Comparison of ENCODE assay signal across 26 cellular contexts in genomic region chr6:4950076-4950475, GRCh38. TPM values are rescaled to one million over a fixed set of nuclear protein-coding genes. Genes with fewer than 3 reads are reported as not detected.
"Had no signal": no experiment of that assay in that cellular context is flagged by ENCODE, and none has a peak within 500 bp of the region (broad histone marks: within the 10 kb centered on the region; RNA-seq: fewer than 3 reads in every experiment).

No MANE protein-coding gene starts in this region.

- H3K27ac Mint-ChIP-seq: activated T-helper 2 cell treated with anti-CD3 and anti-CD28 coated beads, Interferon-gamma antibody, Interleukin-2, Interleukin-4, amounts not matched to agents 10 μg/mL and 5 μg/mL and 100 μg/mL, durations not matched to agents 14 hours and 24 hours and 36 hours; natural killer cell treated with Interleukin-12 subunit alpha and Interleukin-12 subunit beta and Interleukin-15 and Interleukin-18, amount 100 ng/mL, for 72 hours; progenitor cell of endocrine pancreas had no signal

- FAIRE-seq: islet of Langerhans had no signal

- ATAC-seq: activated naive CD4-positive, alpha-beta T cell treated with anti-CD3 and anti-CD28 coated beads, Interleukin-2, amount 50 U/mL, for 72 hours; activated T-cell treated with anti-CD3 and anti-CD28 coated beads, Interleukin-2, amount 50 U/mL, for 4 hours; heart right ventricle; left lung; lower lobe of right lung; mucosa of descending colon; natural killer cell treated with Interleukin-12 subunit alpha and Interleukin-12 subunit beta and Interleukin-15 and Interleukin-18, amount 100 ng/mL, for 72 hours; right lobe of liver; stimulated activated naive CD8-positive, alpha-beta T cell treated with anti-CD3 and anti-CD28 coated beads, Interleukin-15, Interleukin-2, amounts not matched to agents 100 U/mL and 50 U/mL, for 24 hours had no signal

- H3K27me3 Mint-ChIP-seq: natural killer cell treated with Interleukin-12 subunit alpha and Interleukin-12 subunit beta and Interleukin-15 and Interleukin-18, amount 100 ng/mL, for 72 hours; progenitor cell of endocrine pancreas had no signal

- H3K4me1 ChIP-seq: adrenal gland, ascending aorta, esophagus muscularis mucosa, heart right ventricle, left lung, lower lobe of right lung, right lobe of liver, testis, transverse colon, uterus had no signal

- H3K9me3 Mint-ChIP-seq: activated naive CD4-positive, alpha-beta T cell treated with anti-CD3 and anti-CD28 coated beads, Interleukin-2, amount 50 U/mL, for 72 hours; activated T-cell treated with anti-CD3 and anti-CD28 coated beads, Interleukin-2, amount 50 U/mL, for 4 hours; activated T-helper 2 cell treated with anti-CD3 and anti-CD28 coated beads, Interferon-gamma antibody, Interleukin-2, Interleukin-4, amounts not matched to agents 10 μg/mL and 5 μg/mL and 100 μg/mL, durations not matched to agents 14 hours and 24 hours and 36 hours; natural killer cell treated with Interleukin-12 subunit alpha and Interleukin-12 subunit beta and Interleukin-15 and Interleukin-18, amount 100 ng/mL, for 72 hours had no signal

- H3K36me3 ChIP-seq: ovary, uterus had no signal

- H3K9me3 ChIP-seq: adrenal gland, ascending aorta, esophagus muscularis mucosa, heart right ventricle, left lung, lower lobe of right lung, mucosa of descending colon, ovary, right lobe of liver, testis, transverse colon, uterus had no signal

- H3K27me3 ChIP-seq: adrenal gland, ascending aorta, brain microvascular endothelial cell, esophagus muscularis mucosa, heart right ventricle, left lung, ovary, right lobe of liver, testis, transverse colon, uterus had no signal

- H3K4me3 ChIP-seq: adrenal gland, ascending aorta, esophagus muscularis mucosa, heart right ventricle, left lung, lower lobe of right lung, mucosa of descending colon, ovary, right lobe of liver, testis, transverse colon, uterus had no signal

- DNase-seq: activated CD4-positive, alpha-beta T cell treated with anti-CD3 and anti-CD28 coated beads for 4 hours; activated CD4-positive, alpha-beta T cell treated with anti-CD3 and anti-CD28 coated beads, Interleukin-2, amount 50 U/mL, for 4 hours; activated T-cell treated with anti-CD3 and anti-CD28 coated beads, Interleukin-2, amount 50 U/mL, for 4 hours; brain microvascular endothelial cell; foreskin melanocyte; heart right ventricle; left lung; lower lobe of right lung; mesendoderm; mucosa of descending colon; right lobe of liver; stimulated activated CD4-positive, alpha-beta T cell treated with anti-CD3 and anti-CD28 coated beads, Interleukin-2, amount 100 ng/mL, for 48 hours; stimulated activated naive CD8-positive, alpha-beta T cell treated with anti-CD3 and anti-CD28 coated beads, Interleukin-15, Interleukin-2, amounts not matched to agents 100 U/mL and 50 U/mL, for 24 hours; T-helper 1 cell; testis; transverse colon; uterus had no signal

- H3K4me3 Mint-ChIP-seq: activated T-cell treated with anti-CD3 and anti-CD28 coated beads, Interleukin-2, amount 50 U/mL, for 4 hours; natural killer cell treated with Interleukin-12 subunit alpha and Interleukin-12 subunit beta and Interleukin-15 and Interleukin-18, amount 100 ng/mL, for 72 hours had no signal

- H3K27ac ChIP-seq: adrenal gland, ascending aorta, brain microvascular endothelial cell, esophagus muscularis mucosa, heart right ventricle, left lung, lower lobe of right lung, ovary, right lobe of liver, testis, transverse colon, uterus had no signal

RNA-seq across cellular contexts. Expression of gene RPP40, which starts 53.8 kb away (rescaled TPM):
- total RNA-seq: ascending aorta had no signal
